In genomic region chr12:53180270-53180930, GRCh38 we compare ENCODE assay signal across 1 cellular context.
A peak's percentile ranks its signal among the peaks of the same experiment; 100 is the strongest.
TF ChIP-seq lines count a peak whose summit lies in the region.

Gene CSAD, minus strand, starts transcription at chr12:53180925. Its CDS starts 7,455 bp downstream, at chr12:53173470.
Gene ZNF740, plus strand, starts transcription at chr12:53180722. Its CDS starts 1,262 bp downstream, at chr12:53181984.

TF ChIP-seq in HEK293, 187 proteins besides CTCF, POLR2A, EP300 and RAD21 (continued from another document and continues in another):
- TF ChIP-seq ZNF513 (tag by site-specific recombination; IDR thresholded peaks at IDR 0.05): 0 out of 2 replicates have a peak, but pooled peaks have one; percentile 37
- TF ChIP-seq PRDM10 (tag by site-specific recombination; IDR thresholded peaks at IDR 0.05): peak; percentile 57; the same call in 1 of the 2 replicates
- peak; percentile 97 for TF ChIP-seq GLIS1 (tag by site-specific recombination; IDR thresholded peaks at IDR 0.05)
- peak; percentile 90; the same call in 1 of the 2 replicates for TF ChIP-seq ZNF561 (tag by site-specific recombination; IDR thresholded peaks at IDR 0.05; ENCODE audit: borderline replicate concordance)
- TF ChIP-seq ZBTB20 (tag by site-specific recombination; IDR thresholded peaks at IDR 0.05): peak; percentile 79
- TF ChIP-seq SP7 (tag by site-specific recombination; IDR thresholded peaks at IDR 0.05): peak; percentile 73
- TF ChIP-seq ZNF639 (tag by site-specific recombination; IDR thresholded peaks at IDR 0.05): peak; percentile 37; the same call in 1 of the 2 replicates
- TF ChIP-seq ZBTB6 (tag by site-specific recombination; IDR thresholded peaks at IDR 0.05): no peak
- TF ChIP-seq ZNF664 (tag by site-specific recombination; IDR thresholded peaks at IDR 0.05): no peak
- TF ChIP-seq ZSCAN5A (tag by site-specific recombination; IDR thresholded peaks at IDR 0.05): no peak
- no peak for TF ChIP-seq ZNF426 (tag by site-specific recombination; IDR thresholded peaks at IDR 0.05)
- TF ChIP-seq ZFHX2 (tag by site-specific recombination; conservative IDR thresholded peaks at IDR 0.05): peak; percentile 95
- peak; percentile 99 for TF ChIP-seq ZBTB17 (tag by site-specific recombination; IDR thresholded peaks at IDR 0.05)
- peak; percentile 56 for TF ChIP-seq ZNF843 (tag by site-specific recombination; IDR thresholded peaks at IDR 0.05)
- TF ChIP-seq ZNF266 (tag by site-specific recombination; IDR thresholded peaks at IDR 0.05; ENCODE audit: low read depth): no peak
- TF ChIP-seq ZNF24 (tag by site-specific recombination; IDR thresholded peaks at IDR 0.05): peak; percentile 50
- peak; percentile 91 for TF ChIP-seq SP2 (tag by site-specific recombination; IDR thresholded peaks at IDR 0.05)
- peak; percentile 51; the same call in 1 of the 2 replicates for TF ChIP-seq YY2 (tag by site-specific recombination; IDR thresholded peaks at IDR 0.05)
- TF ChIP-seq MZF1 (tag by site-specific recombination; IDR thresholded peaks at IDR 0.05; ENCODE audit: borderline replicate concordance): no peak
- TF ChIP-seq ZNF423 (tag by site-specific recombination; IDR thresholded peaks at IDR 0.05): peak; percentile 81
- TF ChIP-seq YY1 (tag by site-specific recombination; IDR thresholded peaks at IDR 0.05): peak; percentile 92
- TF ChIP-seq ZNF777 (tag by site-specific recombination; IDR thresholded peaks at IDR 0.05; ENCODE audit: borderline replicate concordance): peak; percentile 52; the same call in 1 of the 2 replicates
- peak; percentile 73 for TF ChIP-seq KLF10 (tag by site-specific recombination; IDR thresholded peaks at IDR 0.05)
- no peak for TF ChIP-seq ZNF26 (tag by site-specific recombination; IDR thresholded peaks at IDR 0.05)
- TF ChIP-seq KLF16 (tag by site-specific recombination; IDR thresholded peaks at IDR 0.05): peak; percentile 78; the same call in 1 of the 2 replicates
- no peak for TF ChIP-seq ZNF146 (tag by site-specific recombination; IDR thresholded peaks at IDR 0.05)
- TF ChIP-seq HIC1 (tag by site-specific recombination; IDR thresholded peaks at IDR 0.05): peak; percentile 97
- no peak for TF ChIP-seq ZNF621 (tag by site-specific recombination; IDR thresholded peaks at IDR 0.05)
- no peak; the same call in none of the 2 replicates for TF ChIP-seq ZNF2 (tag by site-specific recombination; IDR thresholded peaks at IDR 0.05)
- peak; percentile 98 for TF ChIP-seq PATZ1 (tag by site-specific recombination; IDR thresholded peaks at IDR 0.05)
- TF ChIP-seq GFI1B (tag by site-specific recombination; IDR thresholded peaks at IDR 0.05): no peak
- peak; percentile 69; the same call in 1 of the 2 replicates for TF ChIP-seq ZNF600 (tag by site-specific recombination; IDR thresholded peaks at IDR 0.05)
- TF ChIP-seq HOXA7 (CRISPR knock-in tag; IDR thresholded peaks at IDR 0.05; ENCODE audit: borderline replicate concordance): no peak
- peak; percentile 91 for TF ChIP-seq ZXDB (tag by site-specific recombination; IDR thresholded peaks at IDR 0.05)
- no peak for TF ChIP-seq ZNF148 (tag by site-specific recombination; IDR thresholded peaks at IDR 0.05; ENCODE audit: borderline replicate concordance)
- no peak for TF ChIP-seq OVOL3 (tag by site-specific recombination; IDR thresholded peaks at IDR 0.05)
- 0 out of 2 replicates have a peak, but pooled peaks have one; percentile 21 for TF ChIP-seq ZFP37 (tag by site-specific recombination; IDR thresholded peaks at IDR 0.05)
- peak; percentile 94 for TF ChIP-seq ZBTB10 (tag by site-specific recombination; IDR thresholded peaks at IDR 0.05)
- no peak for TF ChIP-seq ZNF433 (tag by site-specific recombination; IDR thresholded peaks at IDR 0.05; ENCODE audit: low read depth)
